In the genomic region with DNA sequence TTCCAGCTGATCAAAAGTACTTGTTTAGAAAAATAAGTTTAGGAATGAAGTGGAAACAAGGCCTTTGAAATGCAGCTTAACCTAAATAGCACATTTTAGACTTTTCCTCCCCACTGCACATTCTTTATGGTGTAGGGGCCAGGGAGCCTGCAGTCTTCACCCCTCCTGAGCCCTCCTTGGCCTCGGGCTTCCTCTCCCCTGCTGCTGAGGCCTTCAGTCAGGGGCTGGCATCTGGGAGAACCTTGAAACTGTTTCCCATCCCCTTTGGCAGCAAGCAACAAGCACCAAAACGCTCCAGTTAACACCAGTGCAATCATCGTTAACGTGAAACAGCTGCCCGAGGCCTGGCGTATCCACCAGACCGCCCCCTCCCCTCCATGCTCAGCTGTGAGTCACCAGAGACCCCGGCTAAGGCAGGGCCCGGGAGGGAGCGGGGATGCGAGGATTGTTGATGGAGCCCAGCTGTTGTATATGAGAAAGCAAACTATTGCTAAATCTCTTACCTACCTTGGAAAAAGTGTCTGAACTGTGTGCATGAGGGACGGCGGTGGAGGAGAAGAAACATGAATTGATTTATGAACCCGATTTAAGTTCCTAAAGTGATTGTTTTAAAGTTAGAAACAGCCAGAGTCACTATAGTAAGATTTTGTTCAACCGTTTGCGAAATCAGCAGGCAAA, we compare ENCODE assay signal across 8 cellular contexts. TPM values are rescaled to one million over a fixed set of nuclear protein-coding genes. Genes with fewer than 3 reads are reported as not detected.
DNase-seq lines count a peak whose midpoint lies in the region; ATAC-seq and TF ChIP-seq lines count a peak whose summit lies in the region.

No MANE protein-coding gene starts in this region.

- peak in 1 of 3 donors; percentile 2 for TF ChIP-seq CTCF in breast epithelium (IDR thresholded peaks at IDR 0.05)

- H3K27me3 ChIP-seq in breast epithelium: no peaks in the 10 kb centered on the region

- H3K36me3 ChIP-seq in breast epithelium: peaks cover 5% of the 10 kb centered on the region

- no peak for ATAC-seq in HG02973 (IDR thresholded peaks at IDR 0.05; ENCODE audit: unreplicated experiment)

- H3K9me3 ChIP-seq in breast epithelium: no peaks in the 10 kb centered on the region

- DNase-seq in stimulated activated naive CD4-positive, alpha-beta T cell (lab: John Stamatoyannopoulos, UW): peak in 4 of 6 experiments; percentile 20 to 74 (median 42)
- DNase-seq in stimulated activated naive CD4-positive, alpha-beta T cell treated with Interleukin-2 at 50 U/mL for 16 hours (lab: John Stamatoyannopoulos, UW): no peak
- DNase-seq in SK-MEL-5 (ENCODE audit: low read depth, low spot score): peak; percentile 15
- peak in 1 of 2 donors; percentile 48 for DNase-seq in breast epithelium (ENCODE audit: low spot score in 2 of 2)
- DNase-seq in islet precursor cell: peak; percentile 96
- DNase-seq in stimulated activated CD4-positive, alpha-beta T cell treated with anti-CD3 and anti-CD28 coated beads, Interleukin-4, amount 100 ng/mL, for 1 hour: peak; percentile 39
- DNase-seq in cortex of kidney (lab: John Stamatoyannopoulos, UW): no peak

- intact Hi-C loops in breast epithelium (cut with DNase I; ENCODE audit: low total_unique reads): loop anchor here (10.0 kb wide), 3 partner anchors 196 to 386 kb away; no protein-coding TSS in a partner anchor

- peaks cover 0 to 30% of the 10 kb centered on the region in 2 donors for H3K4me1 ChIP-seq in breast epithelium

- H3K4me3 ChIP-seq in breast epithelium: peak overlapping the region; percentile 69 to 96 (median 91)

- H3K27ac ChIP-seq in breast epithelium: peak overlapping the region; percentile 90 to 99

- in situ Hi-C loops in SK-MEL-5 (cut with HindIII; ENCODE audit: low pct_unique_long_range_greater_than_20kb, low sequenced_read_pairs): no loop called here

- no peak for TF ChIP-seq POLR2A in breast epithelium (IDR thresholded peaks at IDR 0.05)

RNA-seq across cellular contexts. Expression of gene ZFP36L2, which starts 5.3 kb away (rescaled TPM):
- total RNA-seq in SK-MEL-5 (2014; rRNA removed; shearing (Covaris generic)): 5.2 and 5.7 TPM in 2 replicates
- 39.6 and 62.8 TPM in 2 replicates for polyA plus RNA-seq in SK-MEL-5 (2015; cell fraction: cytosol; rRNA removed)
- 16.3 and 26.1 TPM in 2 replicates for polyA plus RNA-seq in SK-MEL-5 (2015; cell fraction: nucleus; rRNA removed)
- 100 to 1,000 TPM; 111 to 155 (median 124) TPM for total RNA-seq in breast epithelium

Comparison
In these comparisons a context has a peak if more than half of its experiments do, and no peak if none do; other contexts are left out.
1. DNase-seq: peak in stimulated activated naive CD4-positive, alpha-beta T cell (4 of 6), SK-MEL-5 (single experiment), islet precursor cell (single experiment) and stimulated activated CD4-positive, alpha-beta T cell treated with anti-CD3 and anti-CD28 coated beads, Interleukin-4, amount 100 ng/mL, for 1 hour (single experiment); none in stimulated activated naive CD4-positive, alpha-beta T cell treated with Interleukin-2 at 50 U/mL for 16 hours (single experiment) and cortex of kidney (single experiment).
2. RNA of gene ZFP36L2, which starts 5.3 kb away (total RNA-seq): 111 to 155 TPM in breast epithelium; 5.2 to 5.7 TPM in SK-MEL-5; every median in the first group is over 10 times any median in the second.